In genomic region chr2:37880546-37880945, GRCh38 we compare ENCODE assay signal across 19 cellular contexts. TPM values are rescaled to one million over a fixed set of nuclear protein-coding genes. Genes with fewer than 3 reads are reported as not detected.
DNase-seq lines count a peak whose midpoint lies in the region; ATAC-seq, FAIRE-seq and TF ChIP-seq lines count a peak whose summit lies in the region.
"Had no signal": no experiment of that assay in that cellular context is flagged by ENCODE, and none has a peak within 500 bp of the region (broad histone marks: within the 10 kb centered on the region; RNA-seq: fewer than 3 reads in every experiment).

No MANE protein-coding gene starts in this region.

- CTCF ChIA-PET in A673 (lab: Charles Lee): interaction anchor here (0.6 to 0.7 kb wide), 3 partner anchors 8 to 182 kb away, joined by 3 to 7 read pairs (median 4); no protein-coding TSS in a partner anchor
- CTCF ChIA-PET in PC-9 (lab: Charles Lee): interaction anchor here (0.6 kb wide), 1 partner anchor 510 kb away, joined by 5 read pairs; no protein-coding TSS in a partner anchor
- CTCF ChIA-PET in WTC11 (lab: Charles Lee): interaction anchor here (1.1 to 1.9 kb wide), 3 partner anchors 466 to 490 kb away, joined by 3 to 7 read pairs (median 4); no protein-coding TSS in a partner anchor

- no peak for DNase-seq in A673 (ENCODE audit: low spot score)
- DNase-seq in GM06990 (ENCODE audit: extremely low read depth, insufficient read length): no peak
- peak; percentile 16 for DNase-seq in HT-29 (ENCODE audit: low spot score)
- no peak for DNase-seq in chondrocyte (ENCODE audit: low spot score)
- no peak for DNase-seq in AG08395 (ENCODE audit: low spot score)
- no peak for DNase-seq in PC-9
- DNase-seq in WTC11 (ENCODE audit: low spot score): no peak
- no peak for DNase-seq in frontal cortex (ENCODE audit: low spot score in 2 of 2)
- DNase-seq: DMS 273 treated with DMSO at 0.1 percent for 48 hours, HCEC 1CT, head of caudate nucleus, NCI-H146, NCI-H524, retina had no signal

- FAIRE-seq in frontal cortex (lab: Jason Lieb, UNC): no peak
- FAIRE-seq: astrocyte had no signal

- no peak for ATAC-seq in WTC11

- H3F3A ChIP-seq in PC-9 (ENCODE audit: insufficient read depth, low read depth): no peaks in the 10 kb centered on the region

- peaks cover 4% of the 10 kb centered on the region for H3K27me3 Mint-ChIP-seq in chondrocyte (ENCODE audit: low read depth)
- no peaks in the 10 kb centered on the region for H3K27me3 Mint-ChIP-seq in WTC11 (ENCODE audit: low read depth)

- H3K4me3 ChIP-seq in A673 (ENCODE audit: low read depth, low read length, poor library complexity, severe bottlenecking): no peak overlapping the region
- no peak overlapping the region for H3K4me3 ChIP-seq in GM06990 (replicated peaks; ENCODE audit: low read depth, low read length)
- no peak overlapping the region for H3K4me3 ChIP-seq in PC-9
- H3K4me3 ChIP-seq: coronary artery had no signal

- BruUV-seq in A673 (replicated peaks; lab: Mats Ljungman, UMichigan) (no TSS peak), PC-9 (replicated peaks; lab: Mats Ljungman, UMichigan) (no TSS peak)

- peaks cover 7% of the 10 kb centered on the region for H3K4me1 Mint-ChIP-seq in chondrocyte (ENCODE audit: low read depth)
- peaks cover 25% of the 10 kb centered on the region for H3K4me1 Mint-ChIP-seq in WTC11

- H3K36me3 ChIP-seq in A673 (ENCODE audit: insufficient read depth, low read length, poor library complexity, severe bottlenecking) (no peaks in the 10 kb centered on the region), GM06990 (ENCODE audit: control insufficient read depth, insufficient read depth, low read length) (no peaks in the 10 kb centered on the region), PC-9 (ENCODE audit: low read depth) (no peaks in the 10 kb centered on the region)

- H3K4me1 ChIP-seq in A673 (ENCODE audit: insufficient read depth, low read length, poor library complexity, severe bottlenecking) (peaks cover 3% of the 10 kb centered on the region), PC-9 (replicated peaks; ENCODE audit: insufficient read depth) (no peaks in the 10 kb centered on the region)

- H3K27me3 ChIP-seq in A673 (replicated peaks; ENCODE audit: insufficient read depth, low read depth, low read length, poor library complexity) (peaks cover 19% of the 10 kb centered on the region), GM06990 (replicated peaks; ENCODE audit: control insufficient read depth, insufficient read depth, low read length) (peaks cover 2% of the 10 kb centered on the region; the same call in 1 of the 2 replicates), PC-9 (ENCODE audit: insufficient read depth, low read depth) (no peaks in the 10 kb centered on the region)

- no peak overlapping the region for H2AFZ ChIP-seq in PC-9

- H4K20me1 ChIP-seq in PC-9 (ENCODE audit: insufficient read depth): no peaks in the 10 kb centered on the region

- H3K27ac Mint-ChIP-seq in chondrocyte (ENCODE audit: unreplicated experiment) (no peak overlapping the region), WTC11 (no peak overlapping the region)

- H3K9me3 Mint-ChIP-seq in chondrocyte (ENCODE audit: low read depth) (no peaks in the 10 kb centered on the region), WTC11 (no peaks in the 10 kb centered on the region)

- H3K36me3 Mint-ChIP-seq in chondrocyte (ENCODE audit: low read depth) (no peaks in the 10 kb centered on the region), WTC11 (no peaks in the 10 kb centered on the region)

- H3K9me3 ChIP-seq in A673 (ENCODE audit: low read depth, low read length, poor library complexity, severe bottlenecking) (no peaks in the 10 kb centered on the region), PC-9 (ENCODE audit: insufficient read depth, low read depth) (no peaks in the 10 kb centered on the region)

- H3K79me2 ChIP-seq in PC-9 (ENCODE audit: low read depth): no peaks in the 10 kb centered on the region

- 0 out of 2 replicates have a peak, but pooled peaks have one; percentile 14 for TF ChIP-seq CTCF in A673 (conservative IDR thresholded peaks at IDR 0.05; ENCODE audit: low read depth, low read length)
- TF ChIP-seq CTCF in GM06990 (IDR thresholded peaks at IDR 0.05; ENCODE audit: insufficient read depth, low read length, poor library complexity, severe bottlenecking): peak; percentile 24
- TF ChIP-seq CTCF in chondrocyte (IDR thresholded peaks at IDR 0.05): peak; percentile 22
- TF ChIP-seq CTCF in PC-9 (conservative IDR thresholded peaks at IDR 0.05): no peak
- TF ChIP-seq CTCF in WTC11 (IDR thresholded peaks at IDR 0.05): no peak

- POLR2A ChIA-PET in A673 (lab: Charles Lee; ENCODE audit: low non-redundant PET): no interaction called here
- POLR2A ChIA-PET in PC-9 (lab: Charles Lee; ENCODE audit: unreplicated experiment): interaction anchor here (0.6 kb wide), 1 partner anchor 1360 kb away, joined by 8 read pairs; no protein-coding TSS in a partner anchor
- POLR2A ChIA-PET in WTC11 (lab: Charles Lee): no interaction called here

- H3K27ac ChIP-seq in A673 (ENCODE audit: low read depth, low read length, poor library complexity, severe bottlenecking): no peak overlapping the region
- no peak overlapping the region for H3K27ac ChIP-seq in PC-9
- H3K27ac ChIP-seq: coronary artery, epithelial cell of prostate, HL-60, RWPE1 had no signal

- H3K4me2 ChIP-seq in PC-9: no peak overlapping the region

- intact Hi-C loops in A673 (cut with micrococcal nuclease; ENCODE audit: unreplicated experiment) (loop anchor here (10.0 kb wide), 1 partner anchor 716 kb away; no protein-coding TSS in a partner anchor), PC-9 (cut with micrococcal nuclease; ENCODE audit: unreplicated experiment) (no loop called here)

- H3K9me2 ChIP-seq in PC-9 (ENCODE audit: insufficient read depth): no peaks in the 10 kb centered on the region

- H3K4me3 Mint-ChIP-seq in chondrocyte (ENCODE audit: unreplicated experiment): no peak overlapping the region
- no peak overlapping the region for H3K4me3 Mint-ChIP-seq in WTC11

TF ChIP-seq in WTC11, 78 proteins besides CTCF, POLR2A, EP300 and RAD21 (continues in another document):
- TF ChIP-seq FOXP1 (CRISPR knock-in tag; IDR thresholded peaks at IDR 0.05; ENCODE audit: borderline replicate concordance): no peak
- no peak for TF ChIP-seq HMGA2 (CRISPR knock-in tag; IDR thresholded peaks at IDR 0.05)
- TF ChIP-seq MXD4 (CRISPR knock-in tag; IDR thresholded peaks at IDR 0.05; ENCODE audit: borderline replicate concordance): no peak
- no peak for TF ChIP-seq TEAD1 (CRISPR knock-in tag; IDR thresholded peaks at IDR 0.05)
- TF ChIP-seq JAZF1 (CRISPR knock-in tag; IDR thresholded peaks at IDR 0.05): no peak
- TF ChIP-seq ZNF425 (CRISPR knock-in tag; conservative IDR thresholded peaks at IDR 0.05): no peak
- TF ChIP-seq GRHL2 (CRISPR knock-in tag; IDR thresholded peaks at IDR 0.05; ENCODE audit: insufficient replicate concordance, severe bottlenecking): no peak
- TF ChIP-seq USF2 (CRISPR knock-in tag; IDR thresholded peaks at IDR 0.05): no peak
- no peak for TF ChIP-seq SP1 (CRISPR knock-in tag; conservative IDR thresholded peaks at IDR 0.05)
- no peak for TF ChIP-seq KAT7 (CRISPR knock-in tag; IDR thresholded peaks at IDR 0.05; ENCODE audit: borderline replicate concordance)
- TF ChIP-seq NR2C2 (CRISPR knock-in tag; IDR thresholded peaks at IDR 0.05): no peak
- no peak for TF ChIP-seq GTF2I (CRISPR knock-in tag; conservative IDR thresholded peaks at IDR 0.05)
- TF ChIP-seq ATF1 (CRISPR knock-in tag; IDR thresholded peaks at IDR 0.05): no peak
- no peak for TF ChIP-seq SMAD3 (CRISPR knock-in tag; IDR thresholded peaks at IDR 0.05; ENCODE audit: borderline replicate concordance)
- no peak for TF ChIP-seq MAX (CRISPR knock-in tag; IDR thresholded peaks at IDR 0.05)
- TF ChIP-seq TP53 (CRISPR knock-in tag; IDR thresholded peaks at IDR 0.05): no peak
- no peak for TF ChIP-seq NFE2L1 (CRISPR knock-in tag; IDR thresholded peaks at IDR 0.05)

RNA-seq across cellular contexts. Expression of gene RMDN2, which starts 44.5 kb away (rescaled TPM):
- total RNA-seq in A673 (2021): 2.3 and 3.0 TPM in 2 replicates
- total RNA-seq in HT-29 (2014; rRNA removed; shearing (Covaris generic)): 0.81 and 2.2 TPM in 2 replicates
- 8.1 to 13.2 TPM (median 8.2 TPM) in 3 replicates for total RNA-seq in chondrocyte
- 4.0 and 5.3 TPM in 2 replicates for total RNA-seq in PC-9 (2021)
- total RNA-seq in WTC11 (2021): 3.0 to 4.3 TPM (median 3.5 TPM) in 3 replicates
- total RNA-seq in frontal cortex: 27.7 TPM

Comparison
In these comparisons a context has a peak if more than half of its experiments do, and no peak if none do; other contexts are left out.
1. CTCF ChIP-seq: peak in A673 (single experiment), GM06990 (single experiment) and chondrocyte (single experiment); none in PC-9 (single experiment) and WTC11 (single experiment).